In genomic region chr10:8054243-8054497, GRCh38 we compare ENCODE assay signal across 9 cellular contexts. TPM values are rescaled to one million over a fixed set of nuclear protein-coding genes. Genes with fewer than 3 reads are reported as not detected.
DNase-seq lines count a peak whose midpoint lies in the region; ATAC-seq, FAIRE-seq and TF ChIP-seq lines count a peak whose summit lies in the region.
"Had no signal": no experiment of that assay in that cellular context is flagged by ENCODE, and none has a peak within 500 bp of the region (broad histone marks: within the 10 kb centered on the region; RNA-seq: fewer than 3 reads in every experiment).

No MANE protein-coding gene starts in this region.

- peaks cover 68% of the 10 kb centered on the region for H3K27me3 Mint-ChIP-seq in progenitor cell of endocrine pancreas

- peak; percentile 2 for ATAC-seq in GM21423 (IDR thresholded peaks at IDR 0.05; ENCODE audit: unreplicated experiment)

- H3K4me3 Mint-ChIP-seq in progenitor cell of endocrine pancreas (ENCODE audit: low read depth): peak overlapping the region; percentile 74

- no peak for TF ChIP-seq CTCF in KMS-11 (conservative IDR thresholded peaks at IDR 0.05; ENCODE audit: low read depth, low read length)
- no peak for TF ChIP-seq CTCF in progenitor cell of endocrine pancreas (IDR thresholded peaks at IDR 0.05; ENCODE audit: unreplicated experiment)
- TF ChIP-seq CTCF in brain microvascular endothelial cell (IDR thresholded peaks at IDR 0.05; ENCODE audit: low read depth, low read length, missing control alignments): no peak

- H2AFZ ChIP-seq in KMS-11 (ENCODE audit: low read depth): peak overlapping the region; percentile 74

- no peaks in the 10 kb centered on the region for H3K36me3 Mint-ChIP-seq in progenitor cell of endocrine pancreas (ENCODE audit: insufficient read depth)

- H3K36me3 ChIP-seq in BLaER1 (no peaks in the 10 kb centered on the region), KMS-11 (ENCODE audit: insufficient read depth) (no peaks in the 10 kb centered on the region), brain microvascular endothelial cell (replicated peaks) (no peaks in the 10 kb centered on the region)

- H3K79me2 ChIP-seq in KMS-11 (ENCODE audit: insufficient read depth, low read depth): no peaks in the 10 kb centered on the region

- H3K9ac ChIP-seq in BLaER1 (no peak overlapping the region), KMS-11 (no peak overlapping the region)

- peak overlapping the region; percentile 88 for H3K27ac Mint-ChIP-seq in progenitor cell of endocrine pancreas

- H3K27me3 ChIP-seq in BLaER1 (peaks cover 100% of the 10 kb centered on the region), KMS-11 (ENCODE audit: insufficient read depth, low read depth) (peaks cover 13% of the 10 kb centered on the region; the same call in 1 of the 2 replicates), brain microvascular endothelial cell (replicated peaks) (peaks cover 90% of the 10 kb centered on the region)

- in situ Hi-C loops in brain microvascular endothelial cell (cut with HindIII; ENCODE audit: low pct_ligation_motif_present, low sequenced_read_pairs): no loop called here

- H3K4me1 Mint-ChIP-seq in progenitor cell of endocrine pancreas (ENCODE audit: low read depth): peaks cover 19% of the 10 kb centered on the region

- H4K20me1 ChIP-seq in BLaER1 (peaks cover 66% of the 10 kb centered on the region), KMS-11 (ENCODE audit: insufficient read depth) (no peaks in the 10 kb centered on the region)

- peak overlapping the region; percentile 89 for H3K4me2 ChIP-seq in BLaER1
- peak overlapping the region; percentile 52 for H3K4me2 ChIP-seq in KMS-11

- H3K4me1 ChIP-seq in BLaER1 (peaks cover 30% of the 10 kb centered on the region), KMS-11 (ENCODE audit: low read depth, poor library complexity, severe bottlenecking) (no peaks in the 10 kb centered on the region)

- DNase-seq in epithelial cell of prostate (ENCODE audit: low read depth, low spot score) (no peak), progenitor cell of endocrine pancreas (ENCODE audit: low spot score, unreplicated experiment) (no peak), brain microvascular endothelial cell (no peak), HTR-8/SVneo (ENCODE audit: insufficient read length, low spot score) (no peak), C1 segment of cervical spinal cord (lab: John Stamatoyannopoulos, UW) (no peak)

- no peak for FAIRE-seq in HTR-8/SVneo (lab: Jason Lieb, UNC)

- no peaks in the 10 kb centered on the region for H3K9me3 Mint-ChIP-seq in progenitor cell of endocrine pancreas (ENCODE audit: low read depth)

- H3K4me3 ChIP-seq in BLaER1: peak overlapping the region; percentile 62
- no peak overlapping the region for H3K4me3 ChIP-seq in KMS-11 (IDR thresholded peaks at IDR 0.05; ENCODE audit: insufficient read depth, low read depth, low read length)
- no peak overlapping the region for H3K4me3 ChIP-seq in brain microvascular endothelial cell (ENCODE audit: low read depth, low read length)

- H3K9me3 ChIP-seq in BLaER1: peaks cover 14% of the 10 kb centered on the region; the same call in 1 of the 2 replicates

- H3K27ac ChIP-seq in BLaER1 (no peak overlapping the region), KMS-11 (no peak overlapping the region), epithelial cell of prostate (peak overlapping the region; percentile 92), brain microvascular endothelial cell (no peak overlapping the region)
- H3K27ac ChIP-seq: HL-60 had no signal

RNA-seq across cellular contexts. Expression of gene GATA3, which starts 0.3 kb away (rescaled TPM):
- 2.7 and 4.6 TPM in 2 replicates for total RNA-seq in progenitor cell of endocrine pancreas
